Comparison of ENCODE assay signal across 13 cellular contexts in genomic region chr20:11221046-11221445, GRCh38.
DNase-seq lines count a peak whose midpoint lies in the region; ATAC-seq, FAIRE-seq and TF ChIP-seq lines count a peak whose summit lies in the region.
"Had no signal": no experiment of that assay in that cellular context is flagged by ENCODE, and none has a peak within 500 bp of the region (broad histone marks: within the 10 kb centered on the region; RNA-seq: fewer than 3 reads in every experiment).

No MANE protein-coding gene starts in this region.

- peak; percentile 25 for DNase-seq in AG10803 (ENCODE audit: low read depth)
- DNase-seq in GM12878 (ENCODE audit: low read depth, low spot score) = no peak
- peak; percentile 41 for DNase-seq in fibroblast of peridontal ligament (ENCODE audit: extremely low read depth)
- DNase-seq in neural progenitor cell (ENCODE audit: low spot score) = no peak
- DNase-seq in stimulated activated CD4-positive, alpha-beta T cell treated with anti-CD3 and anti-CD28 coated beads, Interleukin-15, amount 100 ng/mL, for 24 hours = no peak
- no peak for DNase-seq in esophagus squamous epithelium (lab: John Stamatoyannopoulos, UW)
- DNase-seq: 8988T; CD4-positive, CD25-positive, alpha-beta regulatory T cell; H9 had no signal

- CTCF ChIA-PET in GM12878 (lab: Yijun Ruan, JAX) = interaction anchor here (1.1 to 4.5 kb wide), 2 partner anchors 14 to 16 kb away, joined by 3 to 22 read pairs; no protein-coding TSS in a partner anchor

- H3K79me2 ChIP-seq in GM12878 (ENCODE audit: control insufficient read depth, insufficient read depth, low read length) = no peaks in the 10 kb centered on the region
- no peaks in the 10 kb centered on the region for H3K79me2 ChIP-seq in neural progenitor cell (ENCODE audit: low read depth)

- no peak overlapping the region for H3K4me3 ChIP-seq in AG10803 (ENCODE audit: low read length)
- H3K4me3 ChIP-seq in GM12878 = no peak overlapping the region
- no peak overlapping the region for H3K4me3 ChIP-seq in neural progenitor cell
- H3K4me3 ChIP-seq in esophagus squamous epithelium = no peak overlapping the region
- H3K4me3 ChIP-seq: BLaER1 treated with 17β-estradiol and CSF1 and Interleukin-3, amounts not matched to agents 10 nM and 100 nM; GM23338 had no signal

- WGBS in GM12878 (ENCODE audit: insufficient coverage, insufficient replicate concordance, low lambda C conversion rate, missing lambda C conversion rate) = 0% methylated on average over 2 of the region's 2 CpGs
- 42 to 44% methylated on average over 2 of the region's 2 CpGs for WGBS in esophagus squamous epithelium, 2 donors

- TF ChIP-seq POLR2A in GM12878 (IDR thresholded peaks at IDR 0.05; ENCODE audit: low read depth, low read length) = no peak
- TF ChIP-seq POLR2A in esophagus squamous epithelium (IDR thresholded peaks at IDR 0.05) = no peak

- H3K27ac Mint-ChIP-seq in neural progenitor cell = no peak overlapping the region
- H3K27ac Mint-ChIP-seq: CD4-positive, CD25-positive, alpha-beta regulatory T cell; GM23338; H9 had no signal

- RAD21 ChIA-PET in GM12878 (lab: Charles Lee; ENCODE audit: unreplicated experiment) = interaction anchor here (0.9 to 2.4 kb wide), 4 partner anchors 11 to 46 kb away, joined by 3 to 24 read pairs (median 4); no protein-coding TSS in a partner anchor

- SMC1A ChIA-PET in GM12878 (lab: Charles Lee; ENCODE audit: uncharacterized antibody, unreplicated experiment) = interaction anchor here (0.8 to 11.1 kb wide), 8 partner anchors 11 to 235 kb away, joined by 3 to 87 read pairs (median 8); no protein-coding TSS in a partner anchor

- H3K9ac ChIP-seq in GM12878 (ENCODE audit: control insufficient read depth, insufficient read depth, low read length) = no peak overlapping the region
- no peak overlapping the region for H3K9ac ChIP-seq in neural progenitor cell
- H3K9ac ChIP-seq: BLaER1 treated with 17β-estradiol and CSF1 and Interleukin-3, amounts not matched to agents 10 nM and 100 nM had no signal

- ATAC-seq in GM12878 = no peak
- ATAC-seq in HG02588 (IDR thresholded peaks at IDR 0.05; ENCODE audit: unreplicated experiment) = no peak
- no peak for ATAC-seq in GM18870 (IDR thresholded peaks at IDR 0.05; ENCODE audit: unreplicated experiment)
- ATAC-seq: GM23338 had no signal

- H2AFZ ChIP-seq in GM12878 (ENCODE audit: control insufficient read depth, low read depth, low read length) (peak overlapping the region; percentile 52; the same call in 1 of the 2 replicates), neural progenitor cell (replicated peaks) (peak overlapping the region; percentile 9)
- H2AFZ ChIP-seq: GM23338 had no signal

- intact Hi-C loops in GM12878 (cut with micrococcal nuclease; ENCODE audit: unreplicated experiment) = no loop called here
- intact Hi-C loops in esophagus squamous epithelium (cut with DNase I) = no loop called here

- no peaks in the 10 kb centered on the region for H3F3A ChIP-seq in neural progenitor cell (ENCODE audit: low read depth)

- H3K27me3 ChIP-seq in GM12878 (replicated peaks in 1 of 2; ENCODE audit: control insufficient read depth in 2 of 2, insufficient read depth in 2 of 2, low read length in 1 of 2) (no peaks in the 10 kb centered on the region), neural progenitor cell (no peaks in the 10 kb centered on the region), esophagus squamous epithelium (no peaks in the 10 kb centered on the region)
- H3K27me3 ChIP-seq: BLaER1 treated with 17β-estradiol and CSF1 and Interleukin-3, amounts not matched to agents 10 nM and 100 nM had no signal

- TF ChIP-seq EP300 in GM12878 (IDR thresholded peaks at IDR 0.05; ENCODE audit: borderline replicate concordance in 1 of 2, control insufficient read depth in 1 of 2, low read depth in 2 of 2, low read length in 2 of 2) = no peak

- no peak overlapping the region for H3K27ac ChIP-seq in GM12878 (ENCODE audit: control insufficient read depth, insufficient read depth)
- H3K27ac ChIP-seq in neural progenitor cell = no peak overlapping the region
- H3K27ac ChIP-seq in esophagus squamous epithelium = no peak overlapping the region
- H3K27ac ChIP-seq: BLaER1 treated with 17β-estradiol and CSF1 and Interleukin-3, amounts not matched to agents 10 nM and 100 nM had no signal

- H3K4me2 ChIP-seq in GM12878 (ENCODE audit: control insufficient read depth, insufficient read depth) (no peak overlapping the region), neural progenitor cell (no peak overlapping the region)
- H3K4me2 ChIP-seq: BLaER1 treated with 17β-estradiol and CSF1 and Interleukin-3, amounts not matched to agents 10 nM and 100 nM; GM23338 had no signal

- H3K9me3 ChIP-seq in GM12878 (replicated peaks; ENCODE audit: control insufficient read depth, insufficient read depth, low read length) (peaks cover 2% of the 10 kb centered on the region; the same call in 1 of the 3 replicates), neural progenitor cell (ENCODE audit: low read depth) (no peaks in the 10 kb centered on the region), esophagus squamous epithelium (no peaks in the 10 kb centered on the region)
- H3K9me3 ChIP-seq: BLaER1 treated with 17β-estradiol and CSF1 and Interleukin-3, amounts not matched to agents 10 nM and 100 nM had no signal

- TF ChIP-seq RAD21 in GM12878 (IDR thresholded peaks at IDR 0.05; ENCODE audit: insufficient read depth, low read depth, low read length) = no peak

- no peak for FAIRE-seq in GM12878 (lab: Jason Lieb, UNC)

- H3K4me1 Mint-ChIP-seq in neural progenitor cell = peaks cover 15% of the 10 kb centered on the region
- H3K4me1 Mint-ChIP-seq: CD4-positive, CD25-positive, alpha-beta regulatory T cell; GM23338; H9 had no signal

- in situ Hi-C loops in GM12878 (cut with MboI) = no loop called here

- TF ChIP-seq CTCF in AG10803 (conservative IDR thresholded peaks at IDR 0.05; ENCODE audit: low read length) = no peak
- no peak for TF ChIP-seq CTCF in GM12878 (IDR thresholded peaks at IDR 0.05 in 2 of 3, conservative IDR thresholded peaks at IDR 0.05 in 1 of 3; ENCODE audit: control insufficient read depth in 2 of 3, extremely low read depth in 1 of 3, insufficient read depth in 1 of 3, low read depth in 3 of 3, low read length in 3 of 3)
- TF ChIP-seq CTCF in neural progenitor cell (IDR thresholded peaks at IDR 0.05) = no peak
- no peak for TF ChIP-seq CTCF in esophagus squamous epithelium (IDR thresholded peaks at IDR 0.05)

- peaks cover 2% of the 10 kb centered on the region for H3K9me3 Mint-ChIP-seq in neural progenitor cell
- H3K9me3 Mint-ChIP-seq: GM23338, H9 had no signal

- H3K27me3 Mint-ChIP-seq in neural progenitor cell (ENCODE audit: insufficient read depth, low read depth) = peaks cover 5% of the 10 kb centered on the region
- H3K27me3 Mint-ChIP-seq: CD4-positive, CD25-positive, alpha-beta regulatory T cell had no signal

- POLR2A ChIA-PET in GM12878 (lab: Charles Lee) = interaction anchor here (1.2 kb wide), 1 partner anchor 29 kb away, joined by 3 read pairs; no protein-coding TSS in a partner anchor

- no peaks in the 10 kb centered on the region for H3K36me3 Mint-ChIP-seq in neural progenitor cell
- H3K36me3 Mint-ChIP-seq: CD4-positive, CD25-positive, alpha-beta regulatory T cell had no signal

- H3K4me1 ChIP-seq in GM12878 (ENCODE audit: control insufficient read depth, insufficient read depth, low read length) = peaks cover 13% of the 10 kb centered on the region
- H3K4me1 ChIP-seq in neural progenitor cell = no peaks in the 10 kb centered on the region
- peaks cover 0 to 18% (median 8%) of the 10 kb centered on the region in 3 donors for H3K4me1 ChIP-seq in esophagus squamous epithelium

- H4K20me1 ChIP-seq in GM12878 (ENCODE audit: control insufficient read depth, insufficient read depth) (no peaks in the 10 kb centered on the region), neural progenitor cell (ENCODE audit: low read depth) (no peaks in the 10 kb centered on the region)
- H4K20me1 ChIP-seq: BLaER1 treated with 17β-estradiol and CSF1 and Interleukin-3, amounts not matched to agents 10 nM and 100 nM had no signal

- BruUV-seq in GM12878 (replicated peaks; lab: Mats Ljungman, UMichigan) = no TSS peak

- H3K4me3 Mint-ChIP-seq in neural progenitor cell = no peak overlapping the region
- H3K4me3 Mint-ChIP-seq: CD4-positive, CD25-positive, alpha-beta regulatory T cell; GM23338; H9 had no signal

- H3K36me3 ChIP-seq in GM12878 (ENCODE audit: control insufficient read depth in 2 of 2, insufficient read depth in 2 of 2, low read length in 1 of 2) (no peaks in the 10 kb centered on the region), neural progenitor cell (no peaks in the 10 kb centered on the region), esophagus squamous epithelium (no peaks in the 10 kb centered on the region)
- H3K36me3 ChIP-seq: BLaER1 treated with 17β-estradiol and CSF1 and Interleukin-3, amounts not matched to agents 10 nM and 100 nM had no signal

TF ChIP-seq in GM12878, 131 proteins besides CTCF, POLR2A, EP300 and RAD21:
- no peak for TF ChIP-seq ZBTB11 (CRISPR knock-in tag; IDR thresholded peaks at IDR 0.05)
TF ChIP-seq in GM12878: peak in this region for 0.

Comparison
In these comparisons a context has a peak if more than half of its experiments do, and no peak if none do; other contexts are left out.
1. DNase-seq: peak in AG10803 (single experiment) and fibroblast of peridontal ligament (single experiment); none in GM12878 (single experiment), neural progenitor cell (single experiment), stimulated activated CD4-positive, alpha-beta T cell treated with anti-CD3 and anti-CD28 coated beads, Interleukin-15, amount 100 ng/mL, for 24 hours (single experiment) and esophagus squamous epithelium (single experiment).